ENCODE assay signal across 1 cellular context in the genomic region with DNA sequence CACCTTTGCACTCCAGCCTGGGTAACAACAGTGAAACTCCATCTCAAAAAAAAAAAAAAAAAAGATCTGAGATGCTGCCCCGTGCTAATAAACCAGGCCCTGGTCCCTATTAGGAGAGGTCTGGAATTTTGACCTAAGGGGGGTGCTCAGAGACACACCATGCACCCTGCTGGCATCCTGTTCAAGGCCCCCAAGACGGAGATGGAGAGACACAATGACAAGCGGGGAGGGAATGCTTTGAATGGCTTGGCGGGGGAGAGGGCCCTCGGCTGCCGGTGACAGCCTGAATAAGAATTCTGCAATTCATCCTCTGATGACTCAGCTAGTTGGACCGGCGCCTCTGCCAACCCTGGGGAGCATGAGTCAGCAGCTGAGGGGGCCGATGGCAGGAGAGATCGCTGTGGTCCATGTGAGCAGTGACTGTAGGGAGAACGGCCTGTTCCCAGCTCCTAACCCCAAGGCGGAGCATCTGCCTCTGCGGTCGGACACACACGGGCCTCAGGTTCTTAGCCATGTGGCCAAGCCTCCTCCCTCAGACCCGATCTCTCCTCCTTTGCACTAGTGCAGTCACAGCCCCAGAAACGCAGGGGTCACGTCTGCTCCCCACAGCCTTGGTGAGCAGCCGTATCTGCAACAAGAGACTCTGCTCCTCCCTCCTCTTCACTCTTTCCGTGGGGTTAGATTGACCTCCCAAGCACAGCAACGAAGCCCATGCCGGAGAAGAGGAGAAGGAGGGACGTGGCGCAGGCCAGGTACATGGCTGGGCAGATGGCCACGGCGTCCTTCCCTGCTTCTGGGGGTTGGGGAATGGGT.
TF ChIP-seq lines count a peak whose summit lies in the region.

No MANE protein-coding gene starts in this region.

TF ChIP-seq in HepG2, 621 proteins besides CTCF, POLR2A, EP300 and RAD21 (continued from another document and continues in another):
- TF ChIP-seq GRHL1 (CRISPR knock-in tag; conservative IDR thresholded peaks at IDR 0.05) (no peak), ZNF605 (CRISPR knock-in tag; IDR thresholded peaks at IDR 0.05) (no peak), TAF1 (CRISPR knock-in tag; IDR thresholded peaks at IDR 0.05) (no peak), ZFP36 (IDR thresholded peaks at IDR 0.05; ENCODE audit: borderline replicate concordance, low read depth, low read length, partially characterized antibody) (no peak), TEAD3 (CRISPR knock-in tag; optimal IDR thresholded peaks at IDR 0.05; ENCODE audit: borderline replicate concordance) (peak; percentile 64), ZNF496 (CRISPR knock-in tag; IDR thresholded peaks at IDR 0.05; ENCODE audit: insufficient replicate concordance) (no peak), NKX3-1 (CRISPR knock-in tag; IDR thresholded peaks at IDR 0.05) (no peak), ZNF564 (CRISPR knock-in tag; IDR thresholded peaks at IDR 0.05) (no peak), FOXK2 (IDR thresholded peaks at IDR 0.05) (no peak), BATF2 (CRISPR knock-in tag; IDR thresholded peaks at IDR 0.05) (no peak), BORCS8-MEF2B (CRISPR knock-in tag; IDR thresholded peaks at IDR 0.05) (no peak), AFF4 (CRISPR knock-in tag; IDR thresholded peaks at IDR 0.05) (no peak), HNRNPK (IDR thresholded peaks at IDR 0.05; ENCODE audit: low read depth, low read length, poor library complexity, severe bottlenecking) (no peak), HOXA3 (CRISPR knock-in tag; IDR thresholded peaks at IDR 0.05) (peak; percentile 66; the same call in 1 of the 2 replicates), YEATS4 (CRISPR knock-in tag; IDR thresholded peaks at IDR 0.05; ENCODE audit: borderline replicate concordance) (peak; percentile 39; the same call in 1 of the 2 replicates), ZNF407 (CRISPR knock-in tag; IDR thresholded peaks at IDR 0.05; ENCODE audit: not compliant biosample characterization) (no peak), KDM5B (CRISPR knock-in tag; IDR thresholded peaks at IDR 0.05; ENCODE audit: borderline replicate concordance) (peak; percentile 69; the same call in 1 of the 2 replicates), CREB3 (CRISPR knock-in tag; IDR thresholded peaks at IDR 0.05) (no peak), SCMH1 (CRISPR knock-in tag; IDR thresholded peaks at IDR 0.05; ENCODE audit: borderline replicate concordance) (no peak), ATAD3A (CRISPR knock-in tag; IDR thresholded peaks at IDR 0.05) (no peak), ZSCAN22 (CRISPR knock-in tag; IDR thresholded peaks at IDR 0.05) (peak; percentile 99), ZFAT (CRISPR knock-in tag; conservative IDR thresholded peaks at IDR 0.05) (no peak), ZNF749 (CRISPR knock-in tag; IDR thresholded peaks at IDR 0.05; ENCODE audit: borderline replicate concordance) (no peak), ZNF776 (CRISPR knock-in tag; IDR thresholded peaks at IDR 0.05) (no peak), ZNF160 (CRISPR knock-in tag; IDR thresholded peaks at IDR 0.05) (no peak)
- TF ChIP-seq, protein P1, sequence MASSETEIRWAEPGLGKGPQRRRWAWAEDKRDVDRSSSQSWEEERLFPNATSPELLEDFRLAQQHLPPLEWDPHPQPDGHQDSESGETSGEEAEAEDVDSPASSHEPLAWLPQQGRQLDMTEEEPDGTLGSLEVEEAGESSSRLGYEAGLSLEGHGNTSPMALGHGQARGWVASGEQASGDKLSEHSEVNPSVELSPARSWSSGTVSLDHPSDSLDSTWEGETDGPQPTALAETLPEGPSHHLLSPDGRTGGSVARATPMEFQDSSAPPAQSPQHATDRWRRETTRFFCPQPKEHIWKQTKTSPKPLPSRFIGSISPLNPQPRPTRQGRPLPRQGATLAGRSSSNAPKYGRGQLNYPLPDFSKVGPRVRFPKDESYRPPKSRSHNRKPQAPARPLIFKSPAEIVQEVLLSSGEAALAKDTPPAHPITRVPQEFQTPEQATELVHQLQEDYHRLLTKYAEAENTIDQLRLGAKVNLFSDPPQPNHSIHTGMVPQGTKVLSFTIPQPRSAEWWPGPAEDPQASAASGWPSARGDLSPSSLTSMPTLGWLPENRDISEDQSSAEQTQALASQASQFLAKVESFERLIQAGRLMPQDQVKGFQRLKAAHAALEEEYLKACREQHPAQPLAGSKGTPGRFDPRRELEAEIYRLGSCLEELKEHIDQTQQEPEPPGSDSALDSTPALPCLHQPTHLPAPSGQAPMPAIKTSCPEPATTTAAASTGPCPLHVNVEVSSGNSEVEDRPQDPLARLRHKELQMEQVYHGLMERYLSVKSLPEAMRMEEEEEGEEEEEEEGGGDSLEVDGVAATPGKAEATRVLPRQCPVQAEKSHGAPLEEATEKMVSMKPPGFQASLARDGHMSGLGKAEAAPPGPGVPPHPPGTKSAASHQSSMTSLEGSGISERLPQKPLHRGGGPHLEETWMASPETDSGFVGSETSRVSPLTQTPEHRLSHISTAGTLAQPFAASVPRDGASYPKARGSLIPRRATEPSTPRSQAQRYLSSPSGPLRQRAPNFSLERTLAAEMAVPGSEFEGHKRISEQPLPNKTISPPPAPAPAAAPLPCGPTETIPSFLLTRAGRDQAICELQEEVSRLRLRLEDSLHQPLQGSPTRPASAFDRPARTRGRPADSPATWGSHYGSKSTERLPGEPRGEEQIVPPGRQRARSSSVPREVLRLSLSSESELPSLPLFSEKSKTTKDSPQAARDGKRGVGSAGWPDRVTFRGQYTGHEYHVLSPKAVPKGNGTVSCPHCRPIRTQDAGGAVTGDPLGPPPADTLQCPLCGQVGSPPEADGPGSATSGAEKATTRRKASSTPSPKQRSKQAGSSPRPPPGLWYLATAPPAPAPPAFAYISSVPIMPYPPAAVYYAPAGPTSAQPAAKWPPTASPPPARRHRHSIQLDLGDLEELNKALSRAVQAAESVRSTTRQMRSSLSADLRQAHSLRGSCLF (CRISPR knock-in tag; IDR thresholded peaks at IDR 0.05; ENCODE audit: borderline replicate concordance) = no peak
- TF ChIP-seq, protein P2, sequence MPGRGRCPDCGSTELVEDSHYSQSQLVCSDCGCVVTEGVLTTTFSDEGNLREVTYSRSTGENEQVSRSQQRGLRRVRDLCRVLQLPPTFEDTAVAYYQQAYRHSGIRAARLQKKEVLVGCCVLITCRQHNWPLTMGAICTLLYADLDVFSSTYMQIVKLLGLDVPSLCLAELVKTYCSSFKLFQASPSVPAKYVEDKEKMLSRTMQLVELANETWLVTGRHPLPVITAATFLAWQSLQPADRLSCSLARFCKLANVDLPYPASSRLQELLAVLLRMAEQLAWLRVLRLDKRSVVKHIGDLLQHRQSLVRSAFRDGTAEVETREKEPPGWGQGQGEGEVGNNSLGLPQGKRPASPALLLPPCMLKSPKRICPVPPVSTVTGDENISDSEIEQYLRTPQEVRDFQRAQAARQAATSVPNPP (CRISPR knock-in tag; IDR thresholded peaks at IDR 0.05) = no peak
